8 cellular contexts compared by ENCODE assay signal in genomic region chr16:1871974-1872635, GRCh38. TPM values are rescaled to one million over a fixed set of nuclear protein-coding genes. Genes with fewer than 3 reads are reported as not detected.
A peak's percentile ranks its signal among the peaks of the same experiment; 100 is the strongest.
DNase-seq lines count a peak whose midpoint lies in the region; ATAC-seq and TF ChIP-seq lines count a peak whose summit lies in the region.

MEIOB (minus strand) TSS chr16:1872164; CDS start chr16:1868175, 3,989 bp downstream.

- TF ChIP-seq CTCF in GM06990 (IDR thresholded peaks at IDR 0.05; ENCODE audit: insufficient read depth, low read length, poor library complexity, severe bottlenecking) (no peak), chondrocyte (IDR thresholded peaks at IDR 0.05) (no peak), WERI-Rb-1 (IDR thresholded peaks at IDR 0.05; ENCODE audit: low read depth, low read length) (no peak)

- H3K4me3 ChIP-seq in GM06990 (replicated peaks; ENCODE audit: low read depth, low read length) (no peak within 1 kb of the TSS), WERI-Rb-1 (ENCODE audit: low read depth, low read length) (no peak within 1 kb of the TSS)

- POLR2A ChIA-PET in naive thymus-derived CD8-positive, alpha-beta T cell (lab: Charles Lee), result no interaction called here

- DNase-seq in GM06990 (ENCODE audit: extremely low read depth, insufficient read length), result peak; percentile 13
- DNase-seq in T-helper 17 cell, result peak in 2 of 3 donors; percentile 13 to 29
- no peak for DNase-seq in chondrocyte (ENCODE audit: low spot score)
- peak in 8 of 10 donors; percentile 6 to 45 (median 32) for DNase-seq in naive thymus-derived CD8-positive, alpha-beta T cell
- no peak for DNase-seq in WERI-Rb-1
- no peak for DNase-seq in pons (ENCODE audit: low spot score)
- no peak for DNase-seq in NCI-H1930 (lab: John Stamatoyannopoulos, UW)

- H3K4me3 Mint-ChIP-seq in T-helper 17 cell (peak within 1 kb of the TSS; percentile 25), chondrocyte (ENCODE audit: unreplicated experiment) (peak within 1 kb of the TSS; percentile 83)
- H3K4me3 Mint-ChIP-seq in naive thymus-derived CD8-positive, alpha-beta T cell, result peak within 1 kb of the TSS; percentile 7 to 88 (median 74)

- H3K36me3 ChIP-seq in GM06990 (ENCODE audit: control insufficient read depth, insufficient read depth, low read length) (no peaks in the 10 kb centered on the region), WERI-Rb-1 (no peaks in the 10 kb centered on the region)

- H3K36me3 Mint-ChIP-seq in T-helper 17 cell (ENCODE audit: low read depth), result no peaks in the 10 kb centered on the region
- no peaks in the 10 kb centered on the region for H3K36me3 Mint-ChIP-seq in chondrocyte (ENCODE audit: low read depth)
- H3K36me3 Mint-ChIP-seq in naive thymus-derived CD8-positive, alpha-beta T cell, result peaks cover 0 to 2% (median 0%) of the 10 kb centered on the region in 3 donors

- no peak within 1 kb of the TSS for H3K27ac ChIP-seq in WERI-Rb-1

- no peaks in the 10 kb centered on the region for H3K9me3 ChIP-seq in T-helper 17 cell (ENCODE audit: control insufficient read depth, low read length, poor library complexity, severe bottlenecking)
- H3K9me3 ChIP-seq in WERI-Rb-1 (ENCODE audit: severe bottlenecking), result no peaks in the 10 kb centered on the region

- H3K27ac Mint-ChIP-seq in T-helper 17 cell, result no peak within 1 kb of the TSS
- H3K27ac Mint-ChIP-seq in chondrocyte (ENCODE audit: unreplicated experiment), result peak within 1 kb of the TSS; percentile 82
- peak within 1 kb of the TSS in 3 of 10 donors; percentile 29 to 84 (median 75) for H3K27ac Mint-ChIP-seq in naive thymus-derived CD8-positive, alpha-beta T cell

- ATAC-seq in T-helper 17 cell (peak; percentile 62), GM21390 (IDR thresholded peaks at IDR 0.05; ENCODE audit: unreplicated experiment) (no peak)
- peak; percentile 61 to 72 for ATAC-seq in naive thymus-derived CD8-positive, alpha-beta T cell

- no peaks in the 10 kb centered on the region for H3K9me3 Mint-ChIP-seq in chondrocyte (ENCODE audit: low read depth)
- no peaks in the 10 kb centered on the region for H3K9me3 Mint-ChIP-seq in naive thymus-derived CD8-positive, alpha-beta T cell

- no peaks in the 10 kb centered on the region for H3K27me3 ChIP-seq in GM06990 (replicated peaks; ENCODE audit: control insufficient read depth, insufficient read depth, low read length)
- H3K27me3 ChIP-seq in WERI-Rb-1 (ENCODE audit: insufficient read depth, low read depth, severe bottlenecking), result no peaks in the 10 kb centered on the region

- H3K4me1 Mint-ChIP-seq in T-helper 17 cell (no peaks in the 10 kb centered on the region), chondrocyte (ENCODE audit: low read depth) (peaks cover 17% of the 10 kb centered on the region)
- peaks cover 3 to 7% (median 4%) of the 10 kb centered on the region in 4 donors for H3K4me1 Mint-ChIP-seq in naive thymus-derived CD8-positive, alpha-beta T cell

- H3K27me3 Mint-ChIP-seq in T-helper 17 cell (peaks cover 15% of the 10 kb centered on the region), chondrocyte (ENCODE audit: low read depth) (peaks cover 2% of the 10 kb centered on the region)
- H3K27me3 Mint-ChIP-seq in naive thymus-derived CD8-positive, alpha-beta T cell, result peaks cover 9 to 26% (median 14%) of the 10 kb centered on the region in 5 donors

RNA-seq across cellular contexts. Expression of gene MEIOB, which starts in this region (rescaled TPM):
- not detected for total RNA-seq in T-helper 17 cell
- total RNA-seq in chondrocyte, result 1.1 to 1.3 TPM (median 1.2 TPM) in 3 replicates
- total RNA-seq in naive thymus-derived CD8-positive, alpha-beta T cell, result not detected
- polyA plus RNA-seq in naive thymus-derived CD8-positive, alpha-beta T cell, result not detected

Comparison
In these comparisons a context has a peak if more than half of its experiments do, and no peak if none do; other contexts are left out.
1. Peak in DNase-seq and ATAC-seq in T-helper 17 cell; RNA of the gene not detected or under 1 TPM.
2. Peak in DNase-seq and ATAC-seq in naive thymus-derived CD8-positive, alpha-beta T cell; RNA of the gene not detected or under 1 TPM.
3. H3K4me3 Mint-ChIP-seq: peak in every context shown above with its lines; median percentile 83 in chondrocyte; 74 in naive thymus-derived CD8-positive, alpha-beta T cell; 25 in T-helper 17 cell.